Comparison of ENCODE assay signal across 21 cellular contexts in the genomic region with DNA sequence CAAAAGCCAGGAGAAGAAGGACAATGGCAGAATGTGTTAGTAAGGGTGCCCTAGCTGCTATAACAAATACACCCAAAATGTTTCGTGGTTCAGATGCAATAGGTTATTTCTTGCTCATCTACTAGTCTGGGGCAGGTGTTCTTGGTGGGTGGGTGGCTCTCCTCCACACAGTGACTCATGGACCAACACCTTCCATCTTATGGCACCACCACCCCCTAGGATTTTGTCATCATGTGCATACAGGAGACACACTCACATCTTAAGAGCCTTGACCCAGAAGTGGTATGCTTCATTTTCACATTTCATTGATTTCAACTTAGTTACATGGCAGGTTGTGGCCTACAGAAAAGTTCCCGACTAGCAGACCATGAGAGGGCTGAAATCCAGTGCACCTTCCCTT.
"Had no signal": no experiment of that assay in that cellular context is flagged by ENCODE, and none has a peak within 500 bp of the region (broad histone marks: within the 10 kb centered on the region; RNA-seq: fewer than 3 reads in every experiment).

No MANE protein-coding gene starts in this region.

- H3K36me3 ChIP-seq: gastroesophageal sphincter, heart right ventricle, left ventricle myocardium inferior, pancreas, sigmoid colon, tibial nerve, uterus had no signal

- H3K27me3 ChIP-seq: gastroesophageal sphincter, heart right ventricle, pancreas, sigmoid colon, tibial nerve, uterus had no signal

- H3K27ac ChIP-seq: gastroesophageal sphincter, heart right ventricle, left ventricle myocardium inferior, pancreas, sigmoid colon, tibial nerve, uterus, VCaP had no signal

- H3K4me3 ChIP-seq: gastroesophageal sphincter, heart right ventricle, left ventricle myocardium inferior, mucosa of descending colon, pancreas, sigmoid colon, tibial nerve, uterus had no signal

- H3K9me3 Mint-ChIP-seq: activated naive CD8-positive, alpha-beta T cell treated with anti-CD3 and anti-CD28 coated beads, Interleukin-2, amount 10 ng/mL, durations not matched to agents 7 days and 5 days; activated T-helper 2 cell treated with anti-CD3 and anti-CD28 coated beads, Interferon-gamma antibody, Interleukin-2, Interleukin-4, amounts not matched to agents 10 μg/mL and 5 μg/mL and 100 μg/mL, durations not matched to agents 14 hours and 24 hours and 36 hours; dendritic cell treated with granulocyte-macrophage colony-stimulating factor and Interleukin-4, amounts not matched to agents 40 ng/mL and 50 ng/mL, for 4 days; endodermal cell; memory B cell had no signal

- H3K9me3 ChIP-seq: gastroesophageal sphincter, heart right ventricle, left ventricle myocardium inferior, mucosa of descending colon, pancreas, sigmoid colon, tibial nerve, uterus had no signal

- H3K4me1 Mint-ChIP-seq: activated naive CD8-positive, alpha-beta T cell treated with anti-CD3 and anti-CD28 coated beads, Interleukin-2, amount 10 ng/mL, durations not matched to agents 7 days and 5 days; memory B cell; naive thymus-derived CD4-positive, alpha-beta T cell had no signal

- H3K36me3 Mint-ChIP-seq: activated naive CD8-positive, alpha-beta T cell treated with anti-CD3 and anti-CD28 coated beads, Interleukin-2, amount 10 ng/mL, durations not matched to agents 7 days and 5 days; naive thymus-derived CD4-positive, alpha-beta T cell had no signal

- H3K4me3 Mint-ChIP-seq: activated naive CD8-positive, alpha-beta T cell treated with anti-CD3 and anti-CD28 coated beads, Interleukin-2, amount 10 ng/mL, durations not matched to agents 7 days and 5 days; dendritic cell treated with granulocyte-macrophage colony-stimulating factor and Interleukin-4, amounts not matched to agents 40 ng/mL and 50 ng/mL, for 4 days; endodermal cell; memory B cell; naive thymus-derived CD4-positive, alpha-beta T cell had no signal

- H3K4me1 ChIP-seq: left ventricle myocardium inferior, pancreas, tibial nerve, uterus had no signal

- H3K27ac Mint-ChIP-seq: activated naive CD8-positive, alpha-beta T cell treated with anti-CD3 and anti-CD28 coated beads, Interleukin-2, amount 10 ng/mL, durations not matched to agents 7 days and 5 days; activated T-helper 2 cell treated with anti-CD3 and anti-CD28 coated beads, Interferon-gamma antibody, Interleukin-2, Interleukin-4, amounts not matched to agents 10 μg/mL and 5 μg/mL and 100 μg/mL, durations not matched to agents 14 hours and 24 hours and 36 hours; dendritic cell treated with granulocyte-macrophage colony-stimulating factor and Interleukin-4, amounts not matched to agents 40 ng/mL and 50 ng/mL, for 4 days; endodermal cell; memory B cell; naive thymus-derived CD4-positive, alpha-beta T cell had no signal

- DNase-seq: activated CD4-positive, alpha-beta T cell treated with anti-CD3 and anti-CD28 coated beads for 1 hour; activated CD8-positive, alpha-beta memory T cell treated with anti-CD3 and anti-CD28 coated beads, Interleukin-2, amount 50 U/mL, for 48 hours; activated naive CD8-positive, alpha-beta T cell treated with anti-CD3 and anti-CD28 coated beads, Interleukin-2, amount 10 ng/mL, durations not matched to agents 7 days and 5 days; aorta; cerebellar nuclear complex; erythroblast; heart right ventricle; left ventricle myocardium inferior; mucosa of descending colon; naive thymus-derived CD4-positive, alpha-beta T cell; pancreas; sigmoid colon; stimulated activated CD4-positive, alpha-beta T cell treated with anti-CD3 and anti-CD28 coated beads, Interleukin-1b, Interleukin-23, amount 100 ng/mL, for 48 hours; uterus had no signal
